Comparison of ENCODE assay signal across 1 cellular context in genomic region chr7:12601302-12601869, GRCh38.
TF ChIP-seq lines count a peak whose summit lies in the region.

No MANE protein-coding gene starts in this region.

TF ChIP-seq in SK-N-SH, 30 proteins besides CTCF, POLR2A, EP300 and RAD21 (continued from another document):
- no peak for TF ChIP-seq REST (IDR thresholded peaks at IDR 0.05; ENCODE audit: low read depth, low read length)
